ENCODE assay signal across 13 cellular contexts in the genomic region with DNA sequence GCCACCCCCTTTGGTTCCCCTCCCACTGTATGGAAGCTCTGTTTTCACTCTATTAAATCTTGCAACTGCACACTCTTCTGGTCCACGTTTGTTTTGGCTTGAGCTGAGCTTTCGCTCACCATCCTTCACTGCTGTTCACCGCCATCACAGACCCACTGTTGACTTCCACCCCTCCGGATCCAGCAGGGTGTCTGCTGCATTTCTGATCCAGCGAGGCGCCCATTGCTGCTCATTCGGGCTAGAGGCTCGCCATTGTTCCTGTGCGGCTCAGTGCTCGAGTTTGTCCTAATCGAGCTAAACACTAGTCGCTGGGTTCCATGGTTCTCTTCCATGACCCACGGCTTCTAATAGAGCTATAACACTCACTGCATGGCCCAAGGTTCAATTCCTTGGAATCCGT. TPM values are rescaled to one million over a fixed set of nuclear protein-coding genes. Genes with fewer than 3 reads are reported as not detected.
DNase-seq lines count a peak whose midpoint lies in the region; ATAC-seq and TF ChIP-seq lines count a peak whose summit lies in the region.
"Had no signal": no experiment of that assay in that cellular context is flagged by ENCODE, and none has a peak within 500 bp of the region (broad histone marks: within the 10 kb centered on the region; RNA-seq: fewer than 3 reads in every experiment).

No MANE protein-coding gene starts in this region.

- H4K20me1 ChIP-seq in H9 (ENCODE audit: control insufficient read depth, insufficient read depth, insufficient read length) (no peaks in the 10 kb centered on the region), mammary epithelial cell (ENCODE audit: insufficient read depth, low read length) (no peaks in the 10 kb centered on the region)

- no peak overlapping the region for H2BK12ac ChIP-seq in H9 (ENCODE audit: insufficient read length, low read depth, low read length)

- H3K79me2 ChIP-seq in H9 (ENCODE audit: insufficient read depth, low read length) (peaks cover 21% of the 10 kb centered on the region; the same call in 1 of the 2 replicates), mammary epithelial cell (ENCODE audit: insufficient read depth, low read length) (peaks cover 94% of the 10 kb centered on the region), mesendoderm (ENCODE audit: control insufficient read depth, insufficient read depth, low read length) (peaks cover 70% of the 10 kb centered on the region)

- H3K36me3 ChIP-seq in mammary epithelial cell (ENCODE audit: insufficient read depth, low read length): peaks cover 14% of the 10 kb centered on the region
- no peaks in the 10 kb centered on the region for H3K36me3 ChIP-seq in mesendoderm (ENCODE audit: control insufficient read depth, insufficient read depth, low read length)

- H4K5ac ChIP-seq in H9 (ENCODE audit: insufficient read length, low read depth, low read length) (no peak overlapping the region), mesendoderm (ENCODE audit: low read length) (no peak overlapping the region)

- no peak for TF ChIP-seq CTCF in H9 (conservative IDR thresholded peaks at IDR 0.05)
- no peak for TF ChIP-seq CTCF in mammary epithelial cell (conservative IDR thresholded peaks at IDR 0.05 in 1 of 2, IDR thresholded peaks at IDR 0.05 in 1 of 2; ENCODE audit: extremely low read depth in 1 of 2, insufficient read depth in 1 of 2, low read depth in 1 of 2, low read length in 2 of 2)

- WGBS in H9 (ENCODE audit: extremely low coverage, insufficient read length, low lambda C conversion rate): no CpG with 5 or more reads among the region's 14 CpGs
- WGBS in mammary epithelial cell (ENCODE audit: low coverage, missing lambda C conversion rate): 91% methylated on average over 13 of the region's 14 CpGs
- WGBS in mesendoderm (ENCODE audit: extremely low coverage, insufficient coverage, low lambda C conversion rate): no CpG with 5 or more reads among the region's 14 CpGs

- intact Hi-C loops in mammary epithelial cell (cut with micrococcal nuclease): loop anchor here (10.0 kb wide), 1 partner anchor 285 kb away; the partner anchor contains the start of gene FAM98C
- intact Hi-C loops in activated CD4-positive, alpha-beta T cell treated with anti-CD3 and anti-CD28 coated beads, Interleukin-2, amount 10 ng/mL, durations not matched to agents 24 days and 14 days (cut with micrococcal nuclease): no loop called here

- H3K4me1 ChIP-seq in H9 (ENCODE audit: insufficient read depth, low read length) (peaks cover 22% of the 10 kb centered on the region; the same call in 1 of the 2 replicates), mammary epithelial cell (ENCODE audit: insufficient read depth, low read length) (peaks cover 85% of the 10 kb centered on the region), mesendoderm (ENCODE audit: control insufficient read depth, low read depth, low read length) (peaks cover 16% of the 10 kb centered on the region)

- H3K9ac ChIP-seq in H9 (ENCODE audit: extremely low read depth, insufficient read length, low read length) (no peak overlapping the region), mammary epithelial cell (ENCODE audit: insufficient read depth, low read length) (peak overlapping the region; percentile 25), mesendoderm (ENCODE audit: low read length) (no peak overlapping the region)

- H3K9me3 ChIP-seq in H9 (ENCODE audit: control insufficient read depth, low read depth, low read length) (no peaks in the 10 kb centered on the region), mammary epithelial cell (replicated peaks; ENCODE audit: insufficient read depth, low read length) (no peaks in the 10 kb centered on the region)
- H3K9me3 ChIP-seq: SJCRH30 had no signal

- H3K4me3 Mint-ChIP-seq in H9: no peak overlapping the region
- H3K4me3 Mint-ChIP-seq in stimulated activated naive B cell treated with anti-CD40 and anti-IgM and Interleukin-4, amounts not matched to agents 10 μg/mL and 1 μg/mL and 100 μg/mL, for 72 hours: no peak overlapping the region
- H3K4me3 Mint-ChIP-seq in activated CD4-positive, alpha-beta T cell treated with anti-CD3 and anti-CD28 coated beads, Interleukin-2, amount 10 ng/mL, durations not matched to agents 24 days and 14 days: no peak overlapping the region

- H3K23me2 ChIP-seq in H9 (ENCODE audit: insufficient read length, low read depth, low read length, poor library complexity, severe bottlenecking): no peaks in the 10 kb centered on the region

- no peak overlapping the region for H3K27ac ChIP-seq in H9 (ENCODE audit: insufficient read length, low read depth, low read length)
- peak overlapping the region; percentile 99 for H3K27ac ChIP-seq in mammary epithelial cell (ENCODE audit: insufficient read depth, low read depth, low read length)
- H3K27ac ChIP-seq in mesendoderm (ENCODE audit: low read depth, low read length): no peak overlapping the region
- H3K27ac ChIP-seq in caudate nucleus (ENCODE audit: low read depth, low read length): no peak overlapping the region
- H3K27ac ChIP-seq: SJCRH30 had no signal

- H3K4me1 Mint-ChIP-seq in H9: peaks cover 49 to 66% of the 10 kb centered on the region in 2 experiments
- peaks cover 57 to 84% of the 10 kb centered on the region in 2 donors for H3K4me1 Mint-ChIP-seq in stimulated activated naive B cell treated with anti-CD40 and anti-IgM and Interleukin-4, amounts not matched to agents 10 μg/mL and 1 μg/mL and 100 μg/mL, for 72 hours
- peaks cover 74% of the 10 kb centered on the region for H3K4me1 Mint-ChIP-seq in activated CD4-positive, alpha-beta T cell treated with anti-CD3 and anti-CD28 coated beads, Interleukin-2, amount 10 ng/mL, durations not matched to agents 24 days and 14 days

- no peaks in the 10 kb centered on the region for H3K27me3 ChIP-seq in H9 (ENCODE audit: insufficient read depth, low read length)
- no peaks in the 10 kb centered on the region for H3K27me3 ChIP-seq in mammary epithelial cell (ENCODE audit: insufficient read depth, low read length)
- H3K27me3 ChIP-seq in mesendoderm (ENCODE audit: insufficient read depth, low read length, poor library complexity): no peaks in the 10 kb centered on the region
- H3K27me3 ChIP-seq: SJCRH30 had no signal

- no peak overlapping the region for H2BK15ac ChIP-seq in H9 (ENCODE audit: low read depth, low read length)
- no peak overlapping the region for H2BK15ac ChIP-seq in mesendoderm (replicated peaks; ENCODE audit: low read depth)

- no peaks in the 10 kb centered on the region; a peak in 1 of 5 replicates for H3K9me3 Mint-ChIP-seq in H9
- H3K9me3 Mint-ChIP-seq in stimulated activated naive B cell treated with anti-CD40 and anti-IgM and Interleukin-4, amounts not matched to agents 10 μg/mL and 1 μg/mL and 100 μg/mL, for 72 hours: no peaks in the 10 kb centered on the region
- H3K9me3 Mint-ChIP-seq in activated CD4-positive, alpha-beta T cell treated with anti-CD3 and anti-CD28 coated beads, Interleukin-2, amount 10 ng/mL, durations not matched to agents 24 days and 14 days: no peaks in the 10 kb centered on the region

- no peak overlapping the region for H4K91ac ChIP-seq in H9 (ENCODE audit: insufficient read length, low read depth, low read length)

- DNase-seq in H9: no peak
- no peak for DNase-seq in mammary epithelial cell
- DNase-seq in mesendoderm: no peak
- no peak for DNase-seq in stimulated activated naive B cell treated with anti-CD40 and anti-IgM and Interleukin-4, amounts not matched to agents 10 μg/mL and 1 μg/mL and 100 μg/mL, for 72 hours
- DNase-seq in NAMALWA (ENCODE audit: low spot score): no peak
- no peak for DNase-seq in caudate nucleus (lab: John Stamatoyannopoulos, UW)
- DNase-seq in activated CD4-positive, alpha-beta T cell treated with anti-CD3 and anti-CD28 coated beads, Interleukin-2, amount 10 ng/mL, durations not matched to agents 24 days and 14 days: no peak
- DNase-seq in KBM-7: no peak
- DNase-seq: activated T-cell treated with anti-CD3 and anti-CD28 coated beads for 4 hours, NCI-H1436, NCI-H526 treated with DMSO at 0.1 percent for 48 hours, SJCRH30 had no signal

- H3K27me3 Mint-ChIP-seq in H9 (ENCODE audit: low read depth): no peaks in the 10 kb centered on the region; the same call in 1 of the 2 replicates
- no peaks in the 10 kb centered on the region for H3K27me3 Mint-ChIP-seq in stimulated activated naive B cell treated with anti-CD40 and anti-IgM and Interleukin-4, amounts not matched to agents 10 μg/mL and 1 μg/mL and 100 μg/mL, for 72 hours
- H3K27me3 Mint-ChIP-seq in activated CD4-positive, alpha-beta T cell treated with anti-CD3 and anti-CD28 coated beads, Interleukin-2, amount 10 ng/mL, durations not matched to agents 24 days and 14 days: no peaks in the 10 kb centered on the region

- peaks cover 3% of the 10 kb centered on the region for H3K79me1 ChIP-seq in H9 (ENCODE audit: insufficient read depth, low read depth, low read length, poor library complexity, severe bottlenecking)
- H3K79me1 ChIP-seq in mesendoderm (ENCODE audit: low read length): peaks cover 18% of the 10 kb centered on the region

- H3K56ac ChIP-seq in H9 (ENCODE audit: insufficient read length, low read depth, low read length) (no peak overlapping the region), mesendoderm (ENCODE audit: low read length) (peak overlapping the region; percentile 22)

- H3K36me3 Mint-ChIP-seq in H9 (ENCODE audit: insufficient read depth in 1 of 3, low read depth in 3 of 3): peaks cover 8 to 27% (median 26%) of the 10 kb centered on the region in 3 experiments; a peak in 6 of 7 replicates
- H3K36me3 Mint-ChIP-seq in stimulated activated naive B cell treated with anti-CD40 and anti-IgM and Interleukin-4, amounts not matched to agents 10 μg/mL and 1 μg/mL and 100 μg/mL, for 72 hours: peaks cover 15 to 37% of the 10 kb centered on the region in 2 donors
- peaks cover 23% of the 10 kb centered on the region for H3K36me3 Mint-ChIP-seq in activated CD4-positive, alpha-beta T cell treated with anti-CD3 and anti-CD28 coated beads, Interleukin-2, amount 10 ng/mL, durations not matched to agents 24 days and 14 days (ENCODE audit: low read depth)

- H2AK5ac ChIP-seq in H9 (ENCODE audit: insufficient read length, low read length): no peak overlapping the region
- no peak overlapping the region for H2AK5ac ChIP-seq in mesendoderm (ENCODE audit: low read length)

- H2AFZ ChIP-seq in H9 (ENCODE audit: low read length): no peak overlapping the region
- H2AFZ ChIP-seq in mammary epithelial cell (ENCODE audit: low read depth, low read length): no peak overlapping the region

- dilution Hi-C loops in mammary epithelial cell (cut with HindIII; ENCODE audit: low sequenced_read_pairs): loop anchor here (5.0 kb wide), 1 partner anchor 147 kb away; no protein-coding TSS in a partner anchor

- H2BK120ac ChIP-seq in H9 (ENCODE audit: low read depth, low read length, poor library complexity, severe bottlenecking): no peak overlapping the region
- H2BK120ac ChIP-seq in mesendoderm (ENCODE audit: low read depth, low read length): no peak overlapping the region

- BruUV-seq in mammary epithelial cell (replicated peaks; lab: Mats Ljungman, UMichigan): no TSS peak

- H3K4me3 ChIP-seq in mammary epithelial cell (replicated peaks in 1 of 3; ENCODE audit: insufficient read depth in 1 of 3, low read depth in 2 of 3, low read length in 3 of 3) (no peak overlapping the region), mesendoderm (ENCODE audit: low read length) (no peak overlapping the region)
- H3K4me3 ChIP-seq: SJCRH30 had no signal

- H3K4me2 ChIP-seq in H9 (ENCODE audit: insufficient read depth, insufficient read length, low read length): no peak overlapping the region
- no peak overlapping the region for H3K4me2 ChIP-seq in mammary epithelial cell (ENCODE audit: insufficient read depth, low read depth, low read length)
- no peak overlapping the region for H3K4me2 ChIP-seq in mesendoderm (ENCODE audit: low read length)

- no peak overlapping the region for H2BK20ac ChIP-seq in H9 (ENCODE audit: low read depth, low read length, poor library complexity, severe bottlenecking)

- no peak overlapping the region for H3K23ac ChIP-seq in H9 (ENCODE audit: insufficient read length, low read depth, low read length)
- H3K23ac ChIP-seq in mesendoderm (ENCODE audit: low read length): peak overlapping the region; percentile 15

- in situ Hi-C loops in mammary epithelial cell (cut with MboI; ENCODE audit: low sequenced_read_pairs in 2 of 2) (loop anchor here (5.0 kb wide), 2 partner anchors 33 to 38 kb away; no protein-coding TSS in a partner anchor), KBM-7 (cut with MboI; ENCODE audit: low pct_unique_long_range_greater_than_20kb, low sequenced_read_pairs) (no loop called here)

- ATAC-seq in stimulated activated naive B cell treated with anti-CD40 and anti-IgM and Interleukin-4, amounts not matched to agents 10 μg/mL and 1 μg/mL and 100 μg/mL, for 72 hours (replicated peaks): no peak

- H3K4ac ChIP-seq in H9 (ENCODE audit: low read depth, low read length): no peak overlapping the region
- H3K4ac ChIP-seq in mesendoderm (ENCODE audit: low read depth, low read length): no peak overlapping the region

- H3K27ac Mint-ChIP-seq in H9: peak overlapping the region in 2 of 3 experiments; percentile 79 to 89; a peak in 3 of 7 replicates
- peak overlapping the region; percentile 76 for H3K27ac Mint-ChIP-seq in stimulated activated naive B cell treated with anti-CD40 and anti-IgM and Interleukin-4, amounts not matched to agents 10 μg/mL and 1 μg/mL and 100 μg/mL, for 72 hours
- H3K27ac Mint-ChIP-seq in activated CD4-positive, alpha-beta T cell treated with anti-CD3 and anti-CD28 coated beads, Interleukin-2, amount 10 ng/mL, durations not matched to agents 24 days and 14 days: no peak overlapping the region

- CTCF ChIA-PET in mammary epithelial cell (lab: Charles Lee; ENCODE audit: low non-redundant PET): no interaction called here

- no peak overlapping the region for H4K8ac ChIP-seq in H9 (replicated peaks; ENCODE audit: insufficient read length, low read depth, low read length)
- no peak overlapping the region for H4K8ac ChIP-seq in mesendoderm (ENCODE audit: low read depth, low read length)

- no peak overlapping the region for H3K14ac ChIP-seq in H9 (ENCODE audit: insufficient read depth, low read length)

- H3K18ac ChIP-seq in H9 (ENCODE audit: insufficient read length, low read depth, low read length) (no peak overlapping the region), mesendoderm (ENCODE audit: low read length) (no peak overlapping the region)

- H3T11ph ChIP-seq in H9 (ENCODE audit: low read length): no peak overlapping the region

- H2BK5ac ChIP-seq in H9 (ENCODE audit: insufficient read length, low read length): no peak overlapping the region
- H2BK5ac ChIP-seq in mesendoderm (ENCODE audit: low read length): no peak overlapping the region

RNA-seq across cellular contexts. Expression of gene ACTN4, which starts 42.7 kb away (rescaled TPM):
- 369 and 386 TPM in 2 replicates for total RNA-seq in H9 (2021)
- total RNA-seq in mammary epithelial cell: 1,000 to 10,000 TPM in 1 of 2 donors, 100 to 1,000 TPM in 1; 951 to 1,146 TPM
- 524 TPM for polyA plus RNA-seq in mammary epithelial cell
- polyA minus RNA-seq in mammary epithelial cell: 912 TPM
- polyA plus RNA-seq in mesendoderm (2013, experiment 1 of 2): 294 TPM
- 302 TPM for polyA plus RNA-seq in mesendoderm (2013, experiment 2 of 2)
- total RNA-seq in activated CD4-positive, alpha-beta T cell treated with anti-CD3 and anti-CD28 coated beads, Interleukin-2, amount 10 ng/mL, durations not matched to agents 24 days and 14 days: 243 and 257 TPM in 2 replicates

RNA-seq across cellular contexts. Expression of gene CAPN12, which starts 54.1 kb away (rescaled TPM):
- total RNA-seq in H9 (2021) (10.3 and 10.5 TPM in 2 replicates), mammary epithelial cell (1 to 10 TPM in 1 of 2 donors, under 1 TPM in 1; 0.49 to 1.0 TPM)
- 4.6 TPM for polyA plus RNA-seq in mammary epithelial cell
- polyA minus RNA-seq in mammary epithelial cell: not detected
- polyA plus RNA-seq in mesendoderm (2013, experiment 1 of 2): 6.6 TPM
- 6.5 TPM for polyA plus RNA-seq in mesendoderm (2013, experiment 2 of 2)
- 3.2 and 3.5 TPM in 2 replicates for total RNA-seq in activated CD4-positive, alpha-beta T cell treated with anti-CD3 and anti-CD28 coated beads, Interleukin-2, amount 10 ng/mL, durations not matched to agents 24 days and 14 days
- total RNA-seq: myocyte, SJCRH30 had no signal
